Comparison of ENCODE assay signal across 1 cellular context in the genomic region with DNA sequence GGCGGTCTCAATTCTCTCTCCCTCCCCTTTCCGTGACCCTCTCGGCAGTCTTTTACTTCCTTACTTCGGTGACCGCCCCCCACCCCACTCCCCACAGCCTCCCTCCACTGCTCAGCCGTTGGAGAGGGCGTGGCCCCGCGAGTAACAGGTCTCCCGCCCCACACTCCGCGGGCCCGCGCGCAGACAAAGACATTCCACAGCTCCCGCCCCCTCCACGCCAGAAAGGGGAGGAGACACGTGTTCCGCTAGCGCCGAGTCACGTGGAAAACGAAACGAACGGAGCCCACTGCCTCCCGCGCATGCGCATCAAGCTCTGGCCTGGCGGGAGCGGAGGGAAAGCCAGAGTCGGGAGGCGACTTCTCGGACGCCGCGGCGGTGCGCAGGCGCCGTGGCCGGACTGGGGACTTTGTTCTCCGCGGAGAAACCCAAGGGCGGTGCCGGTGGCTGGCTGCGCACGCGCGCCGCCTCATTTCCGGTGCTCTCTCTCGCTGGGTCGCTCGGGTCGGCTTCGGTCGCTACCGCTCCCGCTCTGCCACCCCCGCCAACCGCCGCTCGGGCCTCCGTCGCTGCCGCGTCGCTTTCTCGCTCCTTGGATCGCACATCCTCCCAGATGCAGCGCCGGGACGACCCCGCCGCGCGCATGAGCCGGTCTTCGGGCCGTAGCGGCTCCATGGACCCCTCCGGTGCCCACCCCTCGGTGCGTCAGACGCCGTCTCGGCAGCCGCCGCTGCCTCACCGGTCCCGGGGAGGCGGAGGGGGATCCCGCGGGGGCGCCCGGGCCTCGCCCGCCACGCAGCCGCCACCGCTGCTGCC.
TF ChIP-seq lines count a peak whose summit lies in the region.

A gene with protein sequence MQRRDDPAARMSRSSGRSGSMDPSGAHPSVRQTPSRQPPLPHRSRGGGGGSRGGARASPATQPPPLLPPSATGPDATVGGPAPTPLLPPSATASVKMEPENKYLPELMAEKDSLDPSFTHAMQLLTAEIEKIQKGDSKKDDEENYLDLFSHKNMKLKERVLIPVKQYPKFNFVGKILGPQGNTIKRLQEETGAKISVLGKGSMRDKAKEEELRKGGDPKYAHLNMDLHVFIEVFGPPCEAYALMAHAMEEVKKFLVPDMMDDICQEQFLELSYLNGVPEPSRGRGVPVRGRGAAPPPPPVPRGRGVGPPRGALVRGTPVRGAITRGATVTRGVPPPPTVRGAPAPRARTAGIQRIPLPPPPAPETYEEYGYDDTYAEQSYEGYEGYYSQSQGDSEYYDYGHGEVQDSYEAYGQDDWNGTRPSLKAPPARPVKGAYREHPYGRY (plus strand): TSS at position 483 of the 813 bp plus-strand sequence. CDS start 128 bp downstream, at position 611.

TF ChIP-seq in HEK293, 187 proteins besides CTCF, POLR2A, EP300 and RAD21 (continued from another document and continues in another):
- no peak for TF ChIP-seq RBAK (tag by site-specific recombination; IDR thresholded peaks at IDR 0.05)
- TF ChIP-seq GLI2 (tag by site-specific recombination; IDR thresholded peaks at IDR 0.05; ENCODE audit: borderline replicate concordance, low read depth), result no peak
- TF ChIP-seq, protein P1, sequence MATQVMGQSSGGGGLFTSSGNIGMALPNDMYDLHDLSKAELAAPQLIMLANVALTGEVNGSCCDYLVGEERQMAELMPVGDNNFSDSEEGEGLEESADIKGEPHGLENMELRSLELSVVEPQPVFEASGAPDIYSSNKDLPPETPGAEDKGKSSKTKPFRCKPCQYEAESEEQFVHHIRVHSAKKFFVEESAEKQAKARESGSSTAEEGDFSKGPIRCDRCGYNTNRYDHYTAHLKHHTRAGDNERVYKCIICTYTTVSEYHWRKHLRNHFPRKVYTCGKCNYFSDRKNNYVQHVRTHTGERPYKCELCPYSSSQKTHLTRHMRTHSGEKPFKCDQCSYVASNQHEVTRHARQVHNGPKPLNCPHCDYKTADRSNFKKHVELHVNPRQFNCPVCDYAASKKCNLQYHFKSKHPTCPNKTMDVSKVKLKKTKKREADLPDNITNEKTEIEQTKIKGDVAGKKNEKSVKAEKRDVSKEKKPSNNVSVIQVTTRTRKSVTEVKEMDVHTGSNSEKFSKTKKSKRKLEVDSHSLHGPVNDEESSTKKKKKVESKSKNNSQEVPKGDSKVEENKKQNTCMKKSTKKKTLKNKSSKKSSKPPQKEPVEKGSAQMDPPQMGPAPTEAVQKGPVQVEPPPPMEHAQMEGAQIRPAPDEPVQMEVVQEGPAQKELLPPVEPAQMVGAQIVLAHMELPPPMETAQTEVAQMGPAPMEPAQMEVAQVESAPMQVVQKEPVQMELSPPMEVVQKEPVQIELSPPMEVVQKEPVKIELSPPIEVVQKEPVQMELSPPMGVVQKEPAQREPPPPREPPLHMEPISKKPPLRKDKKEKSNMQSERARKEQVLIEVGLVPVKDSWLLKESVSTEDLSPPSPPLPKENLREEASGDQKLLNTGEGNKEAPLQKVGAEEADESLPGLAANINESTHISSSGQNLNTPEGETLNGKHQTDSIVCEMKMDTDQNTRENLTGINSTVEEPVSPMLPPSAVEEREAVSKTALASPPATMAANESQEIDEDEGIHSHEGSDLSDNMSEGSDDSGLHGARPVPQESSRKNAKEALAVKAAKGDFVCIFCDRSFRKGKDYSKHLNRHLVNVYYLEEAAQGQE (tag by site-specific recombination; IDR thresholded peaks at IDR 0.05), result no peak
- TF ChIP-seq ZIC2 (tag by site-specific recombination; IDR thresholded peaks at IDR 0.05), result peak; percentile 56; the same call in 1 of the 2 replicates
- no peak for TF ChIP-seq ZNF621 (tag by site-specific recombination; IDR thresholded peaks at IDR 0.05)
- no peak for TF ChIP-seq ZNF843 (tag by site-specific recombination; IDR thresholded peaks at IDR 0.05)
- TF ChIP-seq ZNF510 (tag by site-specific recombination; IDR thresholded peaks at IDR 0.05; ENCODE audit: insufficient replicate concordance), result no peak
- no peak for TF ChIP-seq HOXC10 (CRISPR knock-in tag; IDR thresholded peaks at IDR 0.05)
- peak; percentile 49; the same call in 1 of the 2 replicates for TF ChIP-seq ZSCAN30 (tag by site-specific recombination; IDR thresholded peaks at IDR 0.05)
- TF ChIP-seq ZNF571 (tag by site-specific recombination; IDR thresholded peaks at IDR 0.05), result no peak
- TF ChIP-seq SP3 (tag by site-specific recombination; IDR thresholded peaks at IDR 0.05), result peak; percentile 96
- no peak for TF ChIP-seq PRDM1 (tag by site-specific recombination; IDR thresholded peaks at IDR 0.05)
- TF ChIP-seq, protein P2, sequence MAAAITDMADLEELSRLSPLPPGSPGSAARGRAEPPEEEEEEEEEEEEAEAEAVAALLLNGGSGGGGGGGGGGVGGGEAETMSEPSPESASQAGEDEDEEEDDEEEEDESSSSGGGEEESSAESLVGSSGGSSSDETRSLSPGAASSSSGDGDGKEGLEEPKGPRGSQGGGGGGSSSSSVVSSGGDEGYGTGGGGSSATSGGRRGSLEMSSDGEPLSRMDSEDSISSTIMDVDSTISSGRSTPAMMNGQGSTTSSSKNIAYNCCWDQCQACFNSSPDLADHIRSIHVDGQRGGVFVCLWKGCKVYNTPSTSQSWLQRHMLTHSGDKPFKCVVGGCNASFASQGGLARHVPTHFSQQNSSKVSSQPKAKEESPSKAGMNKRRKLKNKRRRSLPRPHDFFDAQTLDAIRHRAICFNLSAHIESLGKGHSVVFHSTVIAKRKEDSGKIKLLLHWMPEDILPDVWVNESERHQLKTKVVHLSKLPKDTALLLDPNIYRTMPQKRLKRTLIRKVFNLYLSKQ (tag by site-specific recombination; IDR thresholded peaks at IDR 0.05; ENCODE audit: borderline replicate concordance), result no peak
- peak; percentile 68 for TF ChIP-seq ZNF335 (tag by site-specific recombination; conservative IDR thresholded peaks at IDR 0.05)
- peak; percentile 86 for TF ChIP-seq ZNF366 (tag by site-specific recombination; conservative IDR thresholded peaks at IDR 0.05)
- no peak for TF ChIP-seq ZNF76 (tag by site-specific recombination; IDR thresholded peaks at IDR 0.05; ENCODE audit: borderline replicate concordance, low read depth)
- TF ChIP-seq, protein P3, sequence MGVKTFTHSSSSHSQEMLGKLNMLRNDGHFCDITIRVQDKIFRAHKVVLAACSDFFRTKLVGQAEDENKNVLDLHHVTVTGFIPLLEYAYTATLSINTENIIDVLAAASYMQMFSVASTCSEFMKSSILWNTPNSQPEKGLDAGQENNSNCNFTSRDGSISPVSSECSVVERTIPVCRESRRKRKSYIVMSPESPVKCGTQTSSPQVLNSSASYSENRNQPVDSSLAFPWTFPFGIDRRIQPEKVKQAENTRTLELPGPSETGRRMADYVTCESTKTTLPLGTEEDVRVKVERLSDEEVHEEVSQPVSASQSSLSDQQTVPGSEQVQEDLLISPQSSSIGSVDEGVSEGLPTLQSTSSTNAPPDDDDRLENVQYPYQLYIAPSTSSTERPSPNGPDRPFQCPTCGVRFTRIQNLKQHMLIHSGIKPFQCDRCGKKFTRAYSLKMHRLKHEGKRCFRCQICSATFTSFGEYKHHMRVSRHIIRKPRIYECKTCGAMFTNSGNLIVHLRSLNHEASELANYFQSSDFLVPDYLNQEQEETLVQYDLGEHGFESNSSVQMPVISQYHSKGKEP (tag by site-specific recombination; IDR thresholded peaks at IDR 0.05), result no peak
- TF ChIP-seq, protein P4, sequence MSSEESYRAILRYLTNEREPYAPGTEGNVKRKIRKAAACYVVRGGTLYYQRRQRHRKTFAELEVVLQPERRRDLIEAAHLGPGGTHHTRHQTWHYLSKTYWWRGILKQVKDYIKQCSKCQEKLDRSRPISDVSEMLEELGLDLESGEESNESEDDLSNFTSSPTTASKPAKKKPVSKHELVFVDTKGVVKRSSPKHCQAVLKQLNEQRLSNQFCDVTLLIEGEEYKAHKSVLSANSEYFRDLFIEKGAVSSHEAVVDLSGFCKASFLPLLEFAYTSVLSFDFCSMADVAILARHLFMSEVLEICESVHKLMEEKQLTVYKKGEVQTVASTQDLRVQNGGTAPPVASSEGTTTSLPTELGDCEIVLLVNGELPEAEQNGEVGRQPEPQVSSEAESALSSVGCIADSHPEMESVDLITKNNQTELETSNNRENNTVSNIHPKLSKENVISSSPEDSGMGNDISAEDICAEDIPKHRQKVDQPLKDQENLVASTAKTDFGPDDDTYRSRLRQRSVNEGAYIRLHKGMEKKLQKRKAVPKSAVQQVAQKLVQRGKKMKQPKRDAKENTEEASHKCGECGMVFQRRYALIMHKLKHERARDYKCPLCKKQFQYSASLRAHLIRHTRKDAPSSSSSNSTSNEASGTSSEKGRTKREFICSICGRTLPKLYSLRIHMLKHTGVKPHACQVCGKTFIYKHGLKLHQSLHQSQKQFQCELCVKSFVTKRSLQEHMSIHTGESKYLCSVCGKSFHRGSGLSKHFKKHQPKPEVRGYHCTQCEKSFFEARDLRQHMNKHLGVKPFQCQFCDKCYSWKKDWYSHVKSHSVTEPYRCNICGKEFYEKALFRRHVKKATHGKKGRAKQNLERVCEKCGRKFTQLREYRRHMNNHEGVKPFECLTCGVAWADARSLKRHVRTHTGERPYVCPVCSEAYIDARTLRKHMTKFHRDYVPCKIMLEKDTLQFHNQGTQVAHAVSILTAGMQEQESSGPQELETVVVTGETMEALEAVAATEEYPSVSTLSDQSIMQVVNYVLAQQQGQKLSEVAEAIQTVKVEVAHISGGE (tag by site-specific recombination; conservative IDR thresholded peaks at IDR 0.05; ENCODE audit: low read depth), result peak; percentile 88
- no peak for TF ChIP-seq ZNF112 (tag by site-specific recombination; IDR thresholded peaks at IDR 0.05)
- TF ChIP-seq, protein P5, sequence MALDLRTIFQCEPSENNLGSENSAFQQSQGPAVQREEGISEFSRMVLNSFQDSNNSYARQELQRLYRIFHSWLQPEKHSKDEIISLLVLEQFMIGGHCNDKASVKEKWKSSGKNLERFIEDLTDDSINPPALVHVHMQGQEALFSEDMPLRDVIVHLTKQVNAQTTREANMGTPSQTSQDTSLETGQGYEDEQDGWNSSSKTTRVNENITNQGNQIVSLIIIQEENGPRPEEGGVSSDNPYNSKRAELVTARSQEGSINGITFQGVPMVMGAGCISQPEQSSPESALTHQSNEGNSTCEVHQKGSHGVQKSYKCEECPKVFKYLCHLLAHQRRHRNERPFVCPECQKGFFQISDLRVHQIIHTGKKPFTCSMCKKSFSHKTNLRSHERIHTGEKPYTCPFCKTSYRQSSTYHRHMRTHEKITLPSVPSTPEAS (tag by site-specific recombination; IDR thresholded peaks at IDR 0.05), result no peak
- TF ChIP-seq YY2 (tag by site-specific recombination; IDR thresholded peaks at IDR 0.05), result no peak
- peak; percentile 79 for TF ChIP-seq ZEB2 (tag by site-specific recombination; IDR thresholded peaks at IDR 0.05)
- no peak for TF ChIP-seq ZNF830 (tag by site-specific recombination; IDR thresholded peaks at IDR 0.05; ENCODE audit: low read depth)
- no peak for TF ChIP-seq ZNF354C (tag by site-specific recombination; IDR thresholded peaks at IDR 0.05; ENCODE audit: borderline replicate concordance, low read depth)
- TF ChIP-seq, protein P6, sequence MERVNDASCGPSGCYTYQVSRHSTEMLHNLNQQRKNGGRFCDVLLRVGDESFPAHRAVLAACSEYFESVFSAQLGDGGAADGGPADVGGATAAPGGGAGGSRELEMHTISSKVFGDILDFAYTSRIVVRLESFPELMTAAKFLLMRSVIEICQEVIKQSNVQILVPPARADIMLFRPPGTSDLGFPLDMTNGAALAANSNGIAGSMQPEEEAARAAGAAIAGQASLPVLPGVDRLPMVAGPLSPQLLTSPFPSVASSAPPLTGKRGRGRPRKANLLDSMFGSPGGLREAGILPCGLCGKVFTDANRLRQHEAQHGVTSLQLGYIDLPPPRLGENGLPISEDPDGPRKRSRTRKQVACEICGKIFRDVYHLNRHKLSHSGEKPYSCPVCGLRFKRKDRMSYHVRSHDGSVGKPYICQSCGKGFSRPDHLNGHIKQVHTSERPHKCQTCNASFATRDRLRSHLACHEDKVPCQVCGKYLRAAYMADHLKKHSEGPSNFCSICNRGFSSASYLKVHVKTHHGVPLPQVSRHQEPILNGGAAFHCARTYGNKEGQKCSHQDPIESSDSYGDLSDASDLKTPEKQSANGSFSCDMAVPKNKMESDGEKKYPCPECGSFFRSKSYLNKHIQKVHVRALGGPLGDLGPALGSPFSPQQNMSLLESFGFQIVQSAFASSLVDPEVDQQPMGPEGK (tag by site-specific recombination; IDR thresholded peaks at IDR 0.05), result peak; percentile 98
- TF ChIP-seq ZNF473 (tag by site-specific recombination; IDR thresholded peaks at IDR 0.05), result no peak
- peak; percentile 84; the same call in 1 of the 2 replicates for TF ChIP-seq ZNF785 (tag by site-specific recombination; IDR thresholded peaks at IDR 0.05)
- no peak for TF ChIP-seq IKZF3 (tag by site-specific recombination; IDR thresholded peaks at IDR 0.05)
- TF ChIP-seq, protein P7, sequence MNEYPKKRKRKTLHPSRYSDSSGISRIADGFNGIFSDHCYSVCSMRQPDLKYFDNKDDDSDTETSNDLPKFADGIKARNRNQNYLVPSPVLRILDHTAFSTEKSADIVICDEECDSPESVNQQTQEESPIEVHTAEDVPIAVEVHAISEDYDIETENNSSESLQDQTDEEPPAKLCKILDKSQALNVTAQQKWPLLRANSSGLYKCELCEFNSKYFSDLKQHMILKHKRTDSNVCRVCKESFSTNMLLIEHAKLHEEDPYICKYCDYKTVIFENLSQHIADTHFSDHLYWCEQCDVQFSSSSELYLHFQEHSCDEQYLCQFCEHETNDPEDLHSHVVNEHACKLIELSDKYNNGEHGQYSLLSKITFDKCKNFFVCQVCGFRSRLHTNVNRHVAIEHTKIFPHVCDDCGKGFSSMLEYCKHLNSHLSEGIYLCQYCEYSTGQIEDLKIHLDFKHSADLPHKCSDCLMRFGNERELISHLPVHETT (tag by site-specific recombination; IDR thresholded peaks at IDR 0.05), result peak; percentile 18; the same call in 1 of the 2 replicates
- TF ChIP-seq, protein P8, sequence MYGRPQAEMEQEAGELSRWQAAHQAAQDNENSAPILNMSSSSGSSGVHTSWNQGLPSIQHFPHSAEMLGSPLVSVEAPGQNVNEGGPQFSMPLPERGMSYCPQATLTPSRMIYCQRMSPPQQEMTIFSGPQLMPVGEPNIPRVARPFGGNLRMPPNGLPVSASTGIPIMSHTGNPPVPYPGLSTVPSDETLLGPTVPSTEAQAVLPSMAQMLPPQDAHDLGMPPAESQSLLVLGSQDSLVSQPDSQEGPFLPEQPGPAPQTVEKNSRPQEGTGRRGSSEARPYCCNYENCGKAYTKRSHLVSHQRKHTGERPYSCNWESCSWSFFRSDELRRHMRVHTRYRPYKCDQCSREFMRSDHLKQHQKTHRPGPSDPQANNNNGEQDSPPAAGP (tag by site-specific recombination; IDR thresholded peaks at IDR 0.05), result no peak; the same call in 1 of the 2 replicates
- no peak for TF ChIP-seq ZNF157 (tag by site-specific recombination; IDR thresholded peaks at IDR 0.05)
- TF ChIP-seq ZBTB20 (tag by site-specific recombination; IDR thresholded peaks at IDR 0.05), result no peak
- no peak for TF ChIP-seq ZNF138 (tag by site-specific recombination; IDR thresholded peaks at IDR 0.05; ENCODE audit: borderline replicate concordance)
- TF ChIP-seq ZNF16 (tag by site-specific recombination; IDR thresholded peaks at IDR 0.05; ENCODE audit: low read depth), result no peak
- no peak; the same call in 1 of the 2 replicates for TF ChIP-seq ZBTB48 (tag by site-specific recombination; IDR thresholded peaks at IDR 0.05)
